ENCODE assay signal across 9 cellular contexts in genomic region chr20:45407067-45407745, GRCh38. TPM values are rescaled to one million over a fixed set of nuclear protein-coding genes. Genes with fewer than 3 reads are reported as not detected.
DNase-seq lines count a peak whose midpoint lies in the region; ATAC-seq and TF ChIP-seq lines count a peak whose summit lies in the region.
"Had no signal": no experiment of that assay in that cellular context is flagged by ENCODE, and none has a peak within 500 bp of the region (broad histone marks: within the 10 kb centered on the region; RNA-seq: fewer than 3 reads in every experiment).

No MANE protein-coding gene starts in this region.

- H3K4me1 ChIP-seq in upper lobe of left lung, result peaks cover 13 to 18% (median 15%) of the 10 kb centered on the region in 4 donors

- H3K27me3 ChIP-seq in upper lobe of left lung, result no peaks in the 10 kb centered on the region

- no peak for TF ChIP-seq EP300 in upper lobe of left lung (IDR thresholded peaks at IDR 0.05)

- peak overlapping the region; percentile 86 for H3K4me3 ChIP-seq in epithelial cell of proximal tubule (ENCODE audit: low read depth, low read length)
- peak overlapping the region; percentile 60 to 87 (median 76) for H3K4me3 ChIP-seq in upper lobe of left lung

- peak overlapping the region; percentile 86 to 94 (median 91) for H3K27ac ChIP-seq in upper lobe of left lung
- H3K27ac ChIP-seq: C4-2B had no signal

- ATAC-seq in upper lobe of left lung (ENCODE audit: low FRiP score in 2 of 2), result peak; percentile 70 to 72

- TF ChIP-seq CTCF in epithelial cell of proximal tubule (conservative IDR thresholded peaks at IDR 0.05; ENCODE audit: low read depth, low read length) (no peak), upper lobe of left lung (IDR thresholded peaks at IDR 0.05) (no peak)

- WGBS in upper lobe of left lung, 2 donors, result 13 to 23% methylated on average over 19 to 29 of the region's 30 CpGs

- H3K36me3 ChIP-seq in upper lobe of left lung, result peaks cover 0 to 35% (median 14%) of the 10 kb centered on the region in 4 donors

- TF ChIP-seq POLR2A in upper lobe of left lung (IDR thresholded peaks at IDR 0.05), result peak in 2 of 4 donors; percentile 6 to 56

- peak; percentile 56 for DNase-seq in NCI-H1092 treated with DMSO at 0.1 percent for 48 hours (lab: John Stamatoyannopoulos, UW)
- DNase-seq in NCI-H1092 (lab: John Stamatoyannopoulos, UW), result no peak
- DNase-seq in SW480 (ENCODE audit: low spot score), result peak; percentile 44
- DNase-seq in epithelial cell of proximal tubule (ENCODE audit: low read depth), result no peak
- peak; percentile 68 for DNase-seq in midbrain (lab: John Stamatoyannopoulos, UW)
- DNase-seq in upper lobe of left lung, result peak; percentile 50 to 89
- no peak for DNase-seq in NCI-H510A treated with DMSO at 0.1 percent for 48 hours (lab: John Stamatoyannopoulos, UW)
- DNase-seq in NCI-H1930 (lab: John Stamatoyannopoulos, UW), result no peak

- H3K9me3 ChIP-seq in upper lobe of left lung, result no peaks in the 10 kb centered on the region

RNA-seq across cellular contexts. Expression of gene DBNDD2, which starts 0.9 kb away (rescaled TPM):
- total RNA-seq in epithelial cell of proximal tubule (49.6 and 55.2 TPM in 2 replicates), upper lobe of left lung (10 to 100 TPM; 30.4 to 75.4 (median 52.8) TPM)

RNA-seq across cellular contexts. Expression of gene PIGT, which starts 8.7 kb away (rescaled TPM):
- total RNA-seq in epithelial cell of proximal tubule (59.9 and 71.0 TPM in 2 replicates), upper lobe of left lung (10 to 100 TPM; 49.9 to 86.3 (median 63.0) TPM)

RNA-seq across cellular contexts. Expression of gene TP53TG5, which starts 29.1 kb away (rescaled TPM):
- total RNA-seq in epithelial cell of proximal tubule, result not detected in 2 replicates
- total RNA-seq in upper lobe of left lung, result not detected

RNA-seq across cellular contexts. Expression of gene SYS1, which starts 44.2 kb away (rescaled TPM):
- total RNA-seq in epithelial cell of proximal tubule (22.6 and 30.3 TPM in 2 replicates), upper lobe of left lung (10 to 100 TPM; 31.0 to 61.4 (median 50.7) TPM)

RNA-seq across cellular contexts. Expression of gene SDC4, which starts 59.0 kb away (rescaled TPM):
- total RNA-seq in epithelial cell of proximal tubule (153 and 239 TPM in 2 replicates), upper lobe of left lung (100 to 1,000 TPM; 178 to 568 (median 291) TPM)

Comparison
In these comparisons a context has a peak if more than half of its experiments do, and no peak if none do; other contexts are left out.
1. DNase-seq: peak in NCI-H1092 treated with DMSO at 0.1 percent for 48 hours (single experiment), SW480 (single experiment), midbrain (single experiment) and upper lobe of left lung (2 of 2); none in NCI-H1092 (single experiment), epithelial cell of proximal tubule (single experiment), NCI-H510A treated with DMSO at 0.1 percent for 48 hours (single experiment) and NCI-H1930 (0 of 2).